22 cellular contexts compared by ENCODE assay signal in the genomic region with DNA sequence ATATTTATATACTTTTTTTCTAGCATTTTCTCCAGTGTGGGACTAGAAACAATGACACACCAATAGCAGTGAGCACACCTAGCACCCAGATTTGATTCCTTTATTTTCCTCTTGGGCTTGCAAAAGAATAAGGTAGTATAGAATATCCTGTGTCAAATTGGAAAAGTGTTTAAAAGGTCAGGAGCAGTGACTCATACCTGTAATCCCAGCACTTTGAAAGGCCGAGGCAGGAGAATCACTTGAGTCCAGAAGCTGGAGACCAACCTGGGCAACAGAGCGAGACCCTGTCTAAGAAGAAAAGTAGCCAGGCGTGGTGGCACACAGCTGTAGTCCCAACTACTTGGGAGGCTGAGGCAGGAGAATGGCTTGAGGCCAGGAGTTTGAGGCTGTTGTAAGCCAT.
"Had no signal": no experiment of that assay in that cellular context is flagged by ENCODE, and none has a peak within 500 bp of the region (broad histone marks: within the 10 kb centered on the region; RNA-seq: fewer than 3 reads in every experiment).

No MANE protein-coding gene starts in this region.

- H3K4me3 Mint-ChIP-seq: activated CD8-positive, alpha-beta T cell treated with anti-CD3 and anti-CD28 coated beads, Interleukin-2, amount 10 ng/mL, durations not matched to agents 7 days and 5 days; activated naive CD8-positive, alpha-beta T cell treated with anti-CD3 and anti-CD28 coated beads, Interleukin-2, amount 50 U/mL, for 24 hours; activated T-helper 1 cell treated with anti-CD3 and anti-CD28 coated beads, Interleukin-12 subunit alpha, Interleukin-12 subunit beta, Interleukin-2, Interleukin-4 antibody, amounts not matched to agents 30 ng/mL and 10 ng/mL and 1 ng/mL, durations not matched to agents 14 hours and 24 hours and 36 hours; natural killer cell; T-helper 1 cell treated with Interleukin-12 subunit alpha and Interleukin-12 subunit beta and Interleukin-4 antibody, amounts not matched to agents 30 μg/mL and 1 μg/mL, for 36 hours had no signal

- H3K36me3 Mint-ChIP-seq: natural killer cell had no signal

- H3K36me3 ChIP-seq: left lung, spleen, upper lobe of left lung had no signal

- ATAC-seq: activated CD8-positive, alpha-beta T cell treated with anti-CD3 and anti-CD28 coated beads, Interleukin-2, amount 10 ng/mL, durations not matched to agents 7 days and 5 days; activated naive CD8-positive, alpha-beta T cell treated with anti-CD3 and anti-CD28 coated beads, Interleukin-2, amount 50 U/mL, for 24 hours; body of pancreas; left lung; natural killer cell; stimulated activated naive CD8-positive, alpha-beta T cell treated with anti-CD3 and anti-CD28 coated beads, Interleukin-15, Interleukin-2, amounts not matched to agents 100 U/mL and 50 U/mL, for 24 hours had no signal

- H3K27me3 ChIP-seq: body of pancreas, left lung, spleen, upper lobe of left lung had no signal

- H3K9me3 Mint-ChIP-seq: activated naive CD8-positive, alpha-beta T cell treated with anti-CD3 and anti-CD28 coated beads, Interleukin-2, amount 50 U/mL, for 24 hours; activated T-helper 1 cell treated with anti-CD3 and anti-CD28 coated beads, Interleukin-12 subunit alpha, Interleukin-12 subunit beta, Interleukin-2, Interleukin-4 antibody, amounts not matched to agents 30 ng/mL and 10 ng/mL and 1 ng/mL, durations not matched to agents 14 hours and 24 hours and 36 hours; natural killer cell; T-helper 1 cell treated with Interleukin-12 subunit alpha and Interleukin-12 subunit beta and Interleukin-4 antibody, amounts not matched to agents 30 μg/mL and 1 μg/mL, for 36 hours had no signal

- H3K27ac Mint-ChIP-seq: activated CD8-positive, alpha-beta T cell treated with anti-CD3 and anti-CD28 coated beads, Interleukin-2, amount 10 ng/mL, durations not matched to agents 7 days and 5 days; activated naive CD8-positive, alpha-beta T cell treated with anti-CD3 and anti-CD28 coated beads, Interleukin-2, amount 50 U/mL, for 24 hours; activated T-helper 1 cell treated with anti-CD3 and anti-CD28 coated beads, Interleukin-12 subunit alpha, Interleukin-12 subunit beta, Interleukin-2, Interleukin-4 antibody, amounts not matched to agents 30 ng/mL and 10 ng/mL and 1 ng/mL, durations not matched to agents 14 hours and 24 hours and 36 hours; natural killer cell; progenitor cell of endocrine pancreas; T-helper 1 cell treated with Interleukin-12 subunit alpha and Interleukin-12 subunit beta and Interleukin-4 antibody, amounts not matched to agents 30 μg/mL and 1 μg/mL, for 36 hours had no signal

- DNase-seq: activated CD4-positive, alpha-beta T cell treated with anti-CD3 and anti-CD28 coated beads for 48 hours; activated CD8-positive, alpha-beta T cell treated with anti-CD3 and anti-CD28 coated beads, Interleukin-2, amount 10 ng/mL, durations not matched to agents 7 days and 5 days; activated gamma-delta T cell; activated naive CD4-positive, alpha-beta T cell treated with anti-CD3 and anti-CD28 coated beads, Interleukin-2, amount 50 U/mL, for 16 hours; activated naive CD8-positive, alpha-beta T cell treated with anti-CD3 and anti-CD28 coated beads, Interleukin-2, amount 50 U/mL, for 24 hours; body of pancreas; caudate nucleus; dermis blood vessel endothelial cell; effector CD8-positive, alpha-beta T cell; erythroblast; foreskin fibroblast; kidney; left lung; natural killer cell; spleen; stimulated activated CD4-positive, alpha-beta T cell treated with anti-CD3 and anti-CD28 coated beads, Interleukin-4, amount 100 ng/mL, for 4 hours; stimulated activated naive CD8-positive, alpha-beta T cell treated with anti-CD3 and anti-CD28 coated beads, Interleukin-15, Interleukin-2, amounts not matched to agents 100 U/mL and 50 U/mL, for 24 hours; upper lobe of left lung had no signal

- H3K4me1 ChIP-seq: body of pancreas, upper lobe of left lung had no signal

- H3K27ac ChIP-seq: body of pancreas, left lung, spleen, upper lobe of left lung had no signal

- H3K4me1 Mint-ChIP-seq: activated naive CD8-positive, alpha-beta T cell treated with anti-CD3 and anti-CD28 coated beads, Interleukin-2, amount 50 U/mL, for 24 hours; natural killer cell had no signal

- H3K9me3 ChIP-seq: body of pancreas, left lung, spleen, upper lobe of left lung had no signal

- H3K4me3 ChIP-seq: body of pancreas, left lung, lung, spleen, upper lobe of left lung had no signal

- H3K27me3 Mint-ChIP-seq: activated naive CD8-positive, alpha-beta T cell treated with anti-CD3 and anti-CD28 coated beads, Interleukin-2, amount 50 U/mL, for 24 hours; progenitor cell of endocrine pancreas had no signal
